19 cellular contexts compared by ENCODE assay signal in the genomic region with DNA sequence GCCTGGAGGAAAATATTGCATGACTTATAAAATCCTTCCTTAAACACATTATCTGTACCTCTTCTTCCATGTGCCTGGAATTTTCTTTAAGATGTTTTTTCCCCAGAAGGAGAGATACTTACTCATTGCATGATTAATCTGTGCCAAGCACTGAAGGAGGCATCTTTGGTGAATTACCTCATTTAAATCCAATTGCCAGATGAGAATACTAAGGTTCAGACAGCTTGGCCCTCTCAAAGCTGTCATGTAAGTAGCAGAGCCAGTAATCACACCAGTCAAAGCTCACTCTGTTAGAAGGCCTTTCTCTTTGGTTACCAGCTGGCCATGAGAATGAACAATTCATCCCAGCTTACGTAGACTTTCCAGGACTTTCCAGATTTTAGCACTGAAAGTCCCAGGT.
A peak's percentile ranks its signal among the peaks of the same experiment; 100 is the strongest.
DNase-seq lines count a peak whose midpoint lies in the region; ATAC-seq, FAIRE-seq and TF ChIP-seq lines count a peak whose summit lies in the region.
"Had no signal": no experiment of that assay in that cellular context is flagged by ENCODE, and none has a peak within 500 bp of the region (broad histone marks: within the 10 kb centered on the region; RNA-seq: fewer than 3 reads in every experiment).

No MANE protein-coding gene starts in this region.

- no peak overlapping the region for H3K4me3 Mint-ChIP-seq in mesothelial cell of epicardium
- no peak overlapping the region for H3K4me3 Mint-ChIP-seq in activated T-cell treated with anti-CD3 and anti-CD28 coated beads, Interleukin-2, amount 50 U/mL, for 72 hours
- H3K4me3 Mint-ChIP-seq: activated naive CD8-positive, alpha-beta T cell treated with anti-CD3 and anti-CD28 coated beads, Interleukin-2, amount 10 ng/mL, durations not matched to agents 7 days and 5 days; memory B cell; WTC11 had no signal

- no peaks in the 10 kb centered on the region for H3K27me3 Mint-ChIP-seq in mesothelial cell of epicardium (ENCODE audit: low read depth)
- peaks cover 22% of the 10 kb centered on the region for H3K27me3 Mint-ChIP-seq in activated T-cell treated with anti-CD3 and anti-CD28 coated beads, Interleukin-2, amount 50 U/mL, for 72 hours (ENCODE audit: low read depth)

- peak overlapping the region; percentile 13 for H3K27ac Mint-ChIP-seq in mesothelial cell of epicardium
- H3K27ac Mint-ChIP-seq in activated T-cell treated with anti-CD3 and anti-CD28 coated beads, Interleukin-2, amount 50 U/mL, for 72 hours = no peak overlapping the region
- H3K27ac Mint-ChIP-seq: activated naive CD8-positive, alpha-beta T cell treated with anti-CD3 and anti-CD28 coated beads, Interleukin-2, amount 10 ng/mL, durations not matched to agents 7 days and 5 days; memory B cell; WTC11 had no signal

- FAIRE-seq in RCC 7860 (lab: Jason Lieb, UNC) = no peak
- FAIRE-seq: GM12892 had no signal

- TF ChIP-seq CTCF in fibroblast of mammary gland (conservative IDR thresholded peaks at IDR 0.05; ENCODE audit: control insufficient read depth, insufficient read depth, low read depth, low read length) (no peak), mesothelial cell of epicardium (IDR thresholded peaks at IDR 0.05; ENCODE audit: unreplicated experiment) (no peak)

- no peak for ATAC-seq in activated T-cell treated with anti-CD3 and anti-CD28 coated beads, Interleukin-2, amount 50 U/mL, for 72 hours (replicated peaks in 1 of 2)
- ATAC-seq in HG03108 (IDR thresholded peaks at IDR 0.05; ENCODE audit: unreplicated experiment) = no peak
- ATAC-seq: WTC11 had no signal

- peaks cover 26% of the 10 kb centered on the region for H3K4me1 Mint-ChIP-seq in mesothelial cell of epicardium
- H3K4me1 Mint-ChIP-seq in activated T-cell treated with anti-CD3 and anti-CD28 coated beads, Interleukin-2, amount 50 U/mL, for 72 hours (ENCODE audit: low read depth) = no peaks in the 10 kb centered on the region

- no peaks in the 10 kb centered on the region for H3K36me3 Mint-ChIP-seq in mesothelial cell of epicardium
- H3K36me3 Mint-ChIP-seq in activated T-cell treated with anti-CD3 and anti-CD28 coated beads, Interleukin-2, amount 50 U/mL, for 72 hours (ENCODE audit: insufficient read depth in 2 of 2) = no peaks in the 10 kb centered on the region
- H3K36me3 Mint-ChIP-seq: activated naive CD8-positive, alpha-beta T cell treated with anti-CD3 and anti-CD28 coated beads, Interleukin-2, amount 10 ng/mL, durations not matched to agents 7 days and 5 days; WTC11 had no signal

- H3K9me3 Mint-ChIP-seq in mesothelial cell of epicardium = peaks cover 3% of the 10 kb centered on the region
- H3K9me3 Mint-ChIP-seq in activated T-cell treated with anti-CD3 and anti-CD28 coated beads, Interleukin-2, amount 50 U/mL, for 72 hours = no peaks in the 10 kb centered on the region
- H3K9me3 Mint-ChIP-seq: activated naive CD8-positive, alpha-beta T cell treated with anti-CD3 and anti-CD28 coated beads, Interleukin-2, amount 10 ng/mL, durations not matched to agents 7 days and 5 days; WTC11 had no signal

- peak; percentile 53 for DNase-seq in AG20443 (ENCODE audit: low spot score)
- DNase-seq in RCC 7860 (ENCODE audit: low spot score) = peak; percentile 6
- DNase-seq in fibroblast of mammary gland (ENCODE audit: low read depth) = peak; percentile 88
- no peak for DNase-seq in mesothelial cell of epicardium (ENCODE audit: low spot score in 2 of 2, unreplicated experiment in 2 of 2)
- no peak for DNase-seq in DMS53 (lab: John Stamatoyannopoulos, UW)
- DNase-seq in activated T-cell treated with anti-CD3 and anti-CD28 coated beads, Interleukin-2, amount 50 U/mL, for 72 hours = no peak
- no peak for DNase-seq in ecto neural progenitor cell (ENCODE audit: low spot score)
- DNase-seq: activated CD8-positive, alpha-beta memory T cell treated with anti-CD3 and anti-CD28 coated beads, Interleukin-2, amount 50 U/mL, for 48 hours; activated naive CD8-positive, alpha-beta T cell treated with anti-CD3 and anti-CD28 coated beads, Interleukin-2, amount 10 ng/mL, durations not matched to agents 7 days and 5 days; dermis blood vessel endothelial cell; DMS153; NCI-H1436; NCI-H748 treated with DMSO at 0.1 percent for 48 hours; ovary had no signal

- no peak overlapping the region for H3K4me3 ChIP-seq in fibroblast of mammary gland (ENCODE audit: control insufficient read depth, low read depth, low read length)
- H3K4me3 ChIP-seq: ovary, SK-N-MC had no signal

Comparison
In these comparisons a context has a peak if more than half of its experiments do, and no peak if none do; other contexts are left out.
1. DNase-seq: peak in AG20443 (single experiment), RCC 7860 (single experiment) and fibroblast of mammary gland (single experiment); none in mesothelial cell of epicardium (0 of 2), DMS53 (single experiment), activated T-cell treated with anti-CD3 and anti-CD28 coated beads, Interleukin-2, amount 50 U/mL, for 72 hours (0 of 2) and ecto neural progenitor cell (single experiment).